1 cellular context compared by ENCODE assay signal in genomic region chr6:18034798-18035202, GRCh38.
TF ChIP-seq lines count a peak whose summit lies in the region.

No MANE protein-coding gene starts in this region.

TF ChIP-seq in HepG2, 621 proteins besides CTCF, POLR2A, EP300 and RAD21 (continued from another document):
- TF ChIP-seq IKZF5 (CRISPR knock-in tag; IDR thresholded peaks at IDR 0.05) (peak; percentile 74), ZSCAN12 (CRISPR knock-in tag; IDR thresholded peaks at IDR 0.05) (no peak), TRAFD1 (CRISPR knock-in tag; IDR thresholded peaks at IDR 0.05; ENCODE audit: borderline replicate concordance) (no peak), ZNF619 (CRISPR knock-in tag; IDR thresholded peaks at IDR 0.05) (no peak), ZNF503 (CRISPR knock-in tag; IDR thresholded peaks at IDR 0.05) (no peak), ZNF512B (CRISPR knock-in tag; IDR thresholded peaks at IDR 0.05; ENCODE audit: borderline replicate concordance) (no peak)
